Comparison of ENCODE assay signal across 1 cellular context in the genomic region with DNA sequence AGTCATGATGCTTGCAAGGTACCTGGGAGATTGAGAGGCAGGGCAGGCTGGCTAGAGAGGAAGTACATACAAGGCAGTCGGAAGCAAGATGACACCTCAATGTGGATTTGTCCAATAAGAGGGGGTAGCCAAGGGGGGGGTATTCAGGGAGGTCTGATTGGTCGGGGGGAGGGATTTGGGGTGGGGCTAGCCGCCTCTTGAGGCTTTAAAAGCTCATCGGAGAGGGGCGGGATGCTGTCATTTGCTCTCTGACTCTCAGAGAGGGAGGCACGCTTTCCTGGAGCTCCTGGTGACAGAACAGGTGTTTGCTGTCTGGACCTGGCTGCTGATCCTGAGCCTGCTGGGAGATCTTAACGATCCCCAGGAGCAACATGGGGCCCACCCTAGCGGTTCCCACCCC.
TF ChIP-seq lines count a peak whose summit lies in the region.

A gene (plus strand): TSS at position 234 of the 400 bp plus-strand sequence. CDS start 138 bp downstream, at position 372.

TF ChIP-seq in GM23338, 12 proteins besides CTCF, POLR2A, EP300 and RAD21 (continued from another document):
- TF ChIP-seq ZNF114 (CRISPR knock-in tag; IDR thresholded peaks at IDR 0.05) (no peak), EZH2phosphoT487 (IDR thresholded peaks at IDR 0.05; ENCODE audit: unreplicated experiment) (no peak), POLR2AphosphoS5 (IDR thresholded peaks at IDR 0.05; ENCODE audit: low read depth) (no peak), ZNF331 (CRISPR knock-in tag; IDR thresholded peaks at IDR 0.05; ENCODE audit: low read depth) (no peak), NANOG (IDR thresholded peaks at IDR 0.05; ENCODE audit: borderline replicate concordance) (no peak), JUNB (IDR thresholded peaks at IDR 0.05; ENCODE audit: unreplicated experiment) (no peak), STAT1 (IDR thresholded peaks at IDR 0.05; ENCODE audit: unreplicated experiment) (no peak), EZH2 (IDR thresholded peaks at IDR 0.05; ENCODE audit: low read depth, unreplicated experiment) (no peak)
- TF ChIP-seq, protein P1, sequence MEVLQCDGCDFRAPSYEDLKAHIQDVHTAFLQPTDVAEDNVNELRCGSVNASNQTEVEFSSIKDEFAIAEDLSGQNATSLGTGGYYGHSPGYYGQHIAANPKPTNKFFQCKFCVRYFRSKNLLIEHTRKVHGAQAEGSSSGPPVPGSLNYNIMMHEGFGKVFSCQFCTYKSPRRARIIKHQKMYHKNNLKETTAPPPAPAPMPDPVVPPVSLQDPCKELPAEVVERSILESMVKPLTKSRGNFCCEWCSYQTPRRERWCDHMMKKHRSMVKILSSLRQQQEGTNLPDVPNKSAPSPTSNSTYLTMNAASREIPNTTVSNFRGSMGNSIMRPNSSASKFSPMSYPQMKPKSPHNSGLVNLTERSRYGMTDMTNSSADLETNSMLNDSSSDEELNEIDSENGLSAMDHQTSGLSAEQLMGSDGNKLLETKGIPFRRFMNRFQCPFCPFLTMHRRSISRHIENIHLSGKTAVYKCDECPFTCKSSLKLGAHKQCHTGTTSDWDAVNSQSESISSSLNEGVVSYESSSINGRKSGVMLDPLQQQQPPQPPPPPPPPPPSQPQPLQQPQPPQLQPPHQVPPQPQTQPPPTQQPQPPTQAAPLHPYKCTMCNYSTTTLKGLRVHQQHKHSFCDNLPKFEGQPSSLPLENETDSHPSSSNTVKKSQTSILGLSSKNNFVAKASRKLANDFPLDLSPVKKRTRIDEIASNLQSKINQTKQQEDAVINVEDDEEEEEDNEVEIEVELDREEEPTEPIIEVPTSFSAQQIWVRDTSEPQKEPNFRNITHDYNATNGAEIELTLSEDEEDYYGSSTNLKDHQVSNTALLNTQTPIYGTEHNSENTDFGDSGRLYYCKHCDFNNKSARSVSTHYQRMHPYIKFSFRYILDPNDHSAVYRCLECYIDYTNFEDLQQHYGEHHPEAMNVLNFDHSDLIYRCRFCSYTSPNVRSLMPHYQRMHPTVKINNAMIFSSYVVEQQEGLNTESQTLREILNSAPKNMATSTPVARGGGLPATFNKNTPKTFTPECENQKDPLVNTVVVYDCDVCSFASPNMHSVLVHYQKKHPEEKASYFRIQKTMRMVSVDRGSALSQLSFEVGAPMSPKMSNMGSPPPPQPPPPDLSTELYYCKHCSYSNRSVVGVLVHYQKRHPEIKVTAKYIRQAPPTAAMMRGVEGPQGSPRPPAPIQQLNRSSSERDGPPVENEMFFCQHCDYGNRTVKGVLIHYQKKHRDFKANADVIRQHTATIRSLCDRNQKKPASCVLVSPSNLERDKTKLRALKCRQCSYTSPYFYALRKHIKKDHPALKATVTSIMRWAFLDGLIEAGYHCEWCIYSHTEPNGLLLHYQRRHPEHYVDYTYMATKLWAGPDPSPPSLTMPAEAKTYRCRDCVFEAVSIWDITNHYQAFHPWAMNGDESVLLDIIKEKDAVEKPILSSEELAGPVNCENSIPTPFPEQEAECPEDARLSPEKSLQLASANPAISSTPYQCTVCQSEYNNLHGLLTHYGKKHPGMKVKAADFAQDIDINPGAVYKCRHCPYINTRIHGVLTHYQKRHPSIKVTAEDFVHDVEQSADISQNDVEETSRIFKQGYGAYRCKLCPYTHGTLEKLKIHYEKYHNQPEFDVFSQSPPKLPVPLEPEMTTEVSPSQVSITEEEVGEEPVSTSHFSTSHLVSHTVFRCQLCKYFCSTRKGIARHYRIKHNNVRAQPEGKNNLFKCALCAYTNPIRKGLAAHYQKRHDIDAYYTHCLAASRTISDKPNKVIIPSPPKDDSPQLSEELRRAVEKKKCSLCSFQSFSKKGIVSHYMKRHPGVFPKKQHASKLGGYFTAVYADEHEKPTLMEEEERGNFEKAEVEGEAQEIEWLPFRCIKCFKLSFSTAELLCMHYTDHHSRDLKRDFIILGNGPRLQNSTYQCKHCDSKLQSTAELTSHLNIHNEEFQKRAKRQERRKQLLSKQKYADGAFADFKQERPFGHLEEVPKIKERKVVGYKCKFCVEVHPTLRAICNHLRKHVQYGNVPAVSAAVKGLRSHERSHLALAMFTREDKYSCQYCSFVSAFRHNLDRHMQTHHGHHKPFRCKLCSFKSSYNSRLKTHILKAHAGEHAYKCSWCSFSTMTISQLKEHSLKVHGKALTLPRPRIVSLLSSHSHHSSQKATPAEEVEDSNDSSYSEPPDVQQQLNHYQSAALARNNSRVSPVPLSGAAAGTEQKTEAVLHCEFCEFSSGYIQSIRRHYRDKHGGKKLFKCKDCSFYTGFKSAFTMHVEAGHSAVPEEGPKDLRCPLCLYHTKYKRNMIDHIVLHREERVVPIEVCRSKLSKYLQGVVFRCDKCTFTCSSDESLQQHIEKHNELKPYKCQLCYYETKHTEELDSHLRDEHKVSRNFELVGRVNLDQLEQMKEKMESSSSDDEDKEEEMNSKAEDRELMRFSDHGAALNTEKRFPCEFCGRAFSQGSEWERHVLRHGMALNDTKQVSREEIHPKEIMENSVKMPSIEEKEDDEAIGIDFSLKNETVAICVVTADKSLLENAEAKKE (CRISPR knock-in tag; IDR thresholded peaks at IDR 0.05): no peak
- TF ChIP-seq, protein P2, sequence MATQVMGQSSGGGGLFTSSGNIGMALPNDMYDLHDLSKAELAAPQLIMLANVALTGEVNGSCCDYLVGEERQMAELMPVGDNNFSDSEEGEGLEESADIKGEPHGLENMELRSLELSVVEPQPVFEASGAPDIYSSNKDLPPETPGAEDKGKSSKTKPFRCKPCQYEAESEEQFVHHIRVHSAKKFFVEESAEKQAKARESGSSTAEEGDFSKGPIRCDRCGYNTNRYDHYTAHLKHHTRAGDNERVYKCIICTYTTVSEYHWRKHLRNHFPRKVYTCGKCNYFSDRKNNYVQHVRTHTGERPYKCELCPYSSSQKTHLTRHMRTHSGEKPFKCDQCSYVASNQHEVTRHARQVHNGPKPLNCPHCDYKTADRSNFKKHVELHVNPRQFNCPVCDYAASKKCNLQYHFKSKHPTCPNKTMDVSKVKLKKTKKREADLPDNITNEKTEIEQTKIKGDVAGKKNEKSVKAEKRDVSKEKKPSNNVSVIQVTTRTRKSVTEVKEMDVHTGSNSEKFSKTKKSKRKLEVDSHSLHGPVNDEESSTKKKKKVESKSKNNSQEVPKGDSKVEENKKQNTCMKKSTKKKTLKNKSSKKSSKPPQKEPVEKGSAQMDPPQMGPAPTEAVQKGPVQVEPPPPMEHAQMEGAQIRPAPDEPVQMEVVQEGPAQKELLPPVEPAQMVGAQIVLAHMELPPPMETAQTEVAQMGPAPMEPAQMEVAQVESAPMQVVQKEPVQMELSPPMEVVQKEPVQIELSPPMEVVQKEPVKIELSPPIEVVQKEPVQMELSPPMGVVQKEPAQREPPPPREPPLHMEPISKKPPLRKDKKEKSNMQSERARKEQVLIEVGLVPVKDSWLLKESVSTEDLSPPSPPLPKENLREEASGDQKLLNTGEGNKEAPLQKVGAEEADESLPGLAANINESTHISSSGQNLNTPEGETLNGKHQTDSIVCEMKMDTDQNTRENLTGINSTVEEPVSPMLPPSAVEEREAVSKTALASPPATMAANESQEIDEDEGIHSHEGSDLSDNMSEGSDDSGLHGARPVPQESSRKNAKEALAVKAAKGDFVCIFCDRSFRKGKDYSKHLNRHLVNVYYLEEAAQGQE (IDR thresholded peaks at IDR 0.05; ENCODE audit: unreplicated experiment): no peak
- TF ChIP-seq, protein P3, sequence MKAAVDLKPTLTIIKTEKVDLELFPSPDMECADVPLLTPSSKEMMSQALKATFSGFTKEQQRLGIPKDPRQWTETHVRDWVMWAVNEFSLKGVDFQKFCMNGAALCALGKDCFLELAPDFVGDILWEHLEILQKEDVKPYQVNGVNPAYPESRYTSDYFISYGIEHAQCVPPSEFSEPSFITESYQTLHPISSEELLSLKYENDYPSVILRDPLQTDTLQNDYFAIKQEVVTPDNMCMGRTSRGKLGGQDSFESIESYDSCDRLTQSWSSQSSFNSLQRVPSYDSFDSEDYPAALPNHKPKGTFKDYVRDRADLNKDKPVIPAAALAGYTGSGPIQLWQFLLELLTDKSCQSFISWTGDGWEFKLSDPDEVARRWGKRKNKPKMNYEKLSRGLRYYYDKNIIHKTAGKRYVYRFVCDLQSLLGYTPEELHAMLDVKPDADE (IDR thresholded peaks at IDR 0.05): no peak
